ENCODE assay signal across 8 cellular contexts in genomic region chr6:158660331-158660730, GRCh38. TPM values are rescaled to one million over a fixed set of nuclear protein-coding genes. Genes with fewer than 3 reads are reported as not detected.
A peak's percentile ranks its signal among the peaks of the same experiment; 100 is the strongest.
DNase-seq lines count a peak whose midpoint lies in the region; ATAC-seq and TF ChIP-seq lines count a peak whose summit lies in the region.

No MANE protein-coding gene starts in this region.

- TF ChIP-seq POLR2A in testis (IDR thresholded peaks at IDR 0.05), result no peak

- 58 to 65% methylated on average over 10 of the region's 10 CpGs for WGBS in testis, 2 donors

- H3K27me3 ChIP-seq in BE2C (no peaks in the 10 kb centered on the region), foreskin keratinocyte (no peaks in the 10 kb centered on the region), testis (no peaks in the 10 kb centered on the region)

- no peaks in the 10 kb centered on the region for H3K9me3 ChIP-seq in BE2C
- H3K9me3 ChIP-seq in testis, result no peaks in the 10 kb centered on the region

- no peak overlapping the region for H3K27ac ChIP-seq in foreskin keratinocyte
- no peak overlapping the region for H3K27ac ChIP-seq in testis

- DNase-seq in BE2C (no peak), GM19238 (ENCODE audit: insufficient read length, low spot score) (peak; percentile 41), NCI-H2029 (lab: John Stamatoyannopoulos, UW) (peak; percentile 89), foreskin keratinocyte (no peak), testis (no peak), HCEC 1CT (no peak)
- DNase-seq in activated CD4-positive, alpha-beta T cell treated with anti-CD3 and anti-CD28 coated beads, Interleukin-2, amount 50 U/mL, for 1 hour, result peak; percentile 48

- ATAC-seq in foreskin keratinocyte, result peak; percentile 79
- no peak for ATAC-seq in HG02970 (IDR thresholded peaks at IDR 0.05; ENCODE audit: low FRiP score, unreplicated experiment)

- TF ChIP-seq CTCF in BE2C (IDR thresholded peaks at IDR 0.05; ENCODE audit: low read depth, low read length), result peak; percentile 77
- peak; percentile 86 for TF ChIP-seq CTCF in foreskin keratinocyte (conservative IDR thresholded peaks at IDR 0.05)
- TF ChIP-seq CTCF in testis (IDR thresholded peaks at IDR 0.05), result peak in 2 of 3 experiments; percentile 7 to 29

- no peaks in the 10 kb centered on the region for H3K36me3 ChIP-seq in BE2C
- H3K36me3 ChIP-seq in testis (ENCODE audit: low read depth, missing control alignments), result no peaks in the 10 kb centered on the region

- intact Hi-C loops in testis (cut with DNase I; ENCODE audit: low total_unique reads), result no loop called here

- H3K4me1 ChIP-seq in BE2C, result no peaks in the 10 kb centered on the region
- H3K4me1 ChIP-seq in foreskin keratinocyte, result peaks cover 17% of the 10 kb centered on the region
- peaks cover 3% of the 10 kb centered on the region for H3K4me1 ChIP-seq in testis

- no peak overlapping the region for H3K4me3 ChIP-seq in BE2C (ENCODE audit: low read depth, low read length)
- no peak overlapping the region for H3K4me3 ChIP-seq in testis

RNA-seq across cellular contexts. Expression of gene SYTL3, which starts 10.5 kb away (rescaled TPM):
- polyA plus RNA-seq in BE2C (2012; ENCODE audit: insufficient read depth, insufficient read length, low read depth), result 0.39 TPM
- total RNA-seq in foreskin keratinocyte, result 0.95 and 1.1 TPM in 2 replicates
- 0.80 and 1.0 TPM in 2 replicates for polyA plus RNA-seq in foreskin keratinocyte
- 10 to 100 TPM; 10.2 to 11.0 TPM for total RNA-seq in testis
- 7.0 TPM for polyA plus RNA-seq in testis (ENCODE audit: insufficient read depth, low read depth, low replicate concordance)

RNA-seq across cellular contexts. Expression of gene DYNLT1, which starts 15.8 kb away (rescaled TPM):
- 122 TPM for polyA plus RNA-seq in BE2C (2012; ENCODE audit: insufficient read depth, insufficient read length, low read depth)
- total RNA-seq in foreskin keratinocyte (114 and 123 TPM in 2 replicates), testis (100 to 1,000 TPM; 165 to 200 TPM)
- polyA plus RNA-seq in foreskin keratinocyte (208 and 222 TPM in 2 replicates), testis (ENCODE audit: insufficient read depth, low read depth, low replicate concordance) (319 TPM)

Comparison
In these comparisons a context has a peak if more than half of its experiments do, and no peak if none do; other contexts are left out.
1. DNase-seq: peak in GM19238 (single experiment), NCI-H2029 (single experiment) and activated CD4-positive, alpha-beta T cell treated with anti-CD3 and anti-CD28 coated beads, Interleukin-2, amount 50 U/mL, for 1 hour (single experiment); none in BE2C (single experiment), foreskin keratinocyte (0 of 2), testis (single experiment) and HCEC 1CT (single experiment).
2. CTCF ChIP-seq: peak in every context shown above with its lines; median percentile 86 in foreskin keratinocyte; 77 in BE2C; 18 in testis.